Comparison of ENCODE assay signal across 8 cellular contexts in genomic region chr19:3324405-3324856, GRCh38. TPM values are rescaled to one million over a fixed set of nuclear protein-coding genes. Genes with fewer than 3 reads are reported as not detected.
DNase-seq lines count a peak whose midpoint lies in the region; ATAC-seq, FAIRE-seq and TF ChIP-seq lines count a peak whose summit lies in the region.

No MANE protein-coding gene starts in this region.

- H3K9me3 Mint-ChIP-seq in activated T-helper 17 cell treated with anti-CD3 and anti-CD28 coated beads, Interleukin-2, amount 50 U/mL, for 72 hours: no peaks in the 10 kb centered on the region

- FAIRE-seq in GM12891 (lab: Jason Lieb, UNC) (peak; percentile 45), RCC 7860 (lab: Jason Lieb, UNC) (no peak)

- TF ChIP-seq POLR2A in GM12891 (IDR thresholded peaks at IDR 0.05; ENCODE audit: low read depth, low read length): no peak

- no peaks in the 10 kb centered on the region for H3K36me3 ChIP-seq in cardiac muscle cell

- H3K4me1 Mint-ChIP-seq in activated T-helper 17 cell treated with anti-CD3 and anti-CD28 coated beads, Interleukin-2, amount 50 U/mL, for 72 hours: no peaks in the 10 kb centered on the region

- peaks cover 4% of the 10 kb centered on the region for H3K27me3 ChIP-seq in cardiac muscle cell

- H3K4me1 ChIP-seq in cardiac muscle cell (ENCODE audit: low read depth): no peaks in the 10 kb centered on the region

- peaks cover 21% of the 10 kb centered on the region for H3K27me3 Mint-ChIP-seq in activated T-helper 17 cell treated with anti-CD3 and anti-CD28 coated beads, Interleukin-2, amount 50 U/mL, for 72 hours

- TF ChIP-seq CTCF in cardiac muscle cell (IDR thresholded peaks at IDR 0.05; ENCODE audit: low read depth, low read length): peak; percentile 74

- peak; percentile 88 for ATAC-seq in activated T-helper 17 cell treated with anti-CD3 and anti-CD28 coated beads, Interleukin-2, amount 50 U/mL, for 72 hours (replicated peaks)

- H3K4me3 ChIP-seq in cardiac muscle cell: no peak overlapping the region

- H3K4me3 Mint-ChIP-seq in activated T-helper 17 cell treated with anti-CD3 and anti-CD28 coated beads, Interleukin-2, amount 50 U/mL, for 72 hours: no peak overlapping the region

- H3K9me3 ChIP-seq in cardiac muscle cell (ENCODE audit: low read depth): no peaks in the 10 kb centered on the region

- no peak overlapping the region for H3K27ac ChIP-seq in cardiac muscle cell

- H3K36me3 Mint-ChIP-seq in activated T-helper 17 cell treated with anti-CD3 and anti-CD28 coated beads, Interleukin-2, amount 50 U/mL, for 72 hours (ENCODE audit: low read depth): no peaks in the 10 kb centered on the region

- DNase-seq in GM12891 (ENCODE audit: insufficient read length, low spot score) (no peak), RCC 7860 (ENCODE audit: low spot score) (peak; percentile 13), cardiac muscle cell (ENCODE audit: low read depth in 1 of 2, low spot score in 1 of 2) (peak in 1 of 2 donors; percentile 41), hippocampal formation (lab: John Stamatoyannopoulos, UW) (no peak), SHP77 (lab: John Stamatoyannopoulos, UW) (no peak), Ammon's horn (ENCODE audit: low spot score) (no peak)
- peak; percentile 64 to 79 for DNase-seq in stimulated activated CD4-positive, alpha-beta T cell treated with anti-CD3 and anti-CD28 coated beads, Interleukin-15, amount 100 ng/mL, for 48 hours (ENCODE audit: low read depth in 2 of 2)

- H3K27ac Mint-ChIP-seq in activated T-helper 17 cell treated with anti-CD3 and anti-CD28 coated beads, Interleukin-2, amount 50 U/mL, for 72 hours: no peak overlapping the region

TF ChIP-seq in GM12891, 5 proteins besides CTCF, POLR2A, EP300 and RAD21:
- no peak for TF ChIP-seq POLR2AphosphoS5 (IDR thresholded peaks at IDR 0.05; ENCODE audit: low read depth, low read length)
- no peak for TF ChIP-seq TAF1 (IDR thresholded peaks at IDR 0.05; ENCODE audit: low read depth, low read length)
- no peak for TF ChIP-seq POU2F2 (IDR thresholded peaks at IDR 0.05; ENCODE audit: low read depth, low read length)

RNA-seq across cellular contexts. Expression of gene NFIC, which starts 42.0 kb away (rescaled TPM):
- polyA plus RNA-seq in GM12891 (2012; ENCODE audit: low read depth, missing spikeins): 7.2 TPM
- 10 to 100 TPM; 16.7 to 18.1 TPM for total RNA-seq in activated T-helper 17 cell treated with anti-CD3 and anti-CD28 coated beads, Interleukin-2, amount 50 U/mL, for 72 hours
- total RNA-seq in cardiac muscle cell: 29.4 and 46.1 TPM in 2 replicates
- polyA plus RNA-seq in cardiac muscle cell: 32.7 and 42.2 TPM in 2 replicates

Comparison
In these comparisons a context has a peak if more than half of its experiments do, and no peak if none do; other contexts are left out.
1. DNase-seq: peak in RCC 7860 (single experiment) and stimulated activated CD4-positive, alpha-beta T cell treated with anti-CD3 and anti-CD28 coated beads, Interleukin-15, amount 100 ng/mL, for 48 hours (2 of 2); none in GM12891 (single experiment), hippocampal formation (0 of 2), SHP77 (0 of 2) and Ammon's horn (single experiment).